19 cellular contexts compared by ENCODE assay signal in genomic region chr9:131818089-131818488, GRCh38.
"Had no signal": no experiment of that assay in that cellular context is flagged by ENCODE, and none has a peak within 500 bp of the region (broad histone marks: within the 10 kb centered on the region; RNA-seq: fewer than 3 reads in every experiment).

No MANE protein-coding gene starts in this region.

- H3K4me1 ChIP-seq: ascending aorta, body of pancreas had no signal

- H3K9me3 ChIP-seq: ascending aorta, body of pancreas, MG63 had no signal

- H3K4me3 ChIP-seq: ascending aorta, body of pancreas, MG63 had no signal

- H3K36me3 ChIP-seq: ascending aorta, MG63 had no signal

- H3K27me3 ChIP-seq: ascending aorta, MG63 had no signal

- ATAC-seq: activated naive CD4-positive, alpha-beta T cell treated with anti-CD3 and anti-CD28 coated beads, Interleukin-2, amount 50 U/mL, for 72 hours; activated naive CD8-positive, alpha-beta T cell treated with anti-CD3 and anti-CD28 coated beads, Interleukin-2, amount 50 U/mL, for 24 hours; activated T-cell treated with anti-CD3 and anti-CD28 coated beads, Interleukin-2, amount 50 U/mL, for 4 hours; body of pancreas; PC-3; T-helper 17 cell; WTC11 had no signal

- DNase-seq: activated CD4-positive, alpha-beta memory T cell treated with anti-CD3 and anti-CD28 coated beads for 36 hours; activated CD4-positive, alpha-beta T cell treated with anti-CD3 and anti-CD28 coated beads for 48 hours; activated CD4-positive, CD25-positive, alpha-beta regulatory T cell treated with anti-CD3 and anti-CD28 coated beads, Interleukin-2, amount 50 U/mL, for 72 hours; activated CD8-positive, alpha-beta memory T cell treated with anti-CD3 and anti-CD28 coated beads for 24 hours; activated effector memory CD4-positive, alpha-beta T cell treated with anti-CD3 and anti-CD28 coated beads, Interleukin-2, amount 50 U/mL, for 16 hours; activated naive CD4-positive, alpha-beta T cell treated with Interleukin-2 at 50 U/mL for 16 hours; activated naive CD8-positive, alpha-beta T cell treated with anti-CD3 and anti-CD28 coated beads, Interleukin-2, amount 50 U/mL, for 24 hours; activated T-cell treated with anti-CD3 and anti-CD28 coated beads, Interleukin-2, amount 50 U/mL, for 4 hours; amniotic stem cell; central memory CD4-positive, alpha-beta T cell; MG63; NCI-H187 treated with DMSO at 0.1 percent for 48 hours; PC-3; T-helper 17 cell; T-helper 9 cell had no signal

- H3K27ac ChIP-seq: ascending aorta, body of pancreas had no signal
